1 cellular context compared by ENCODE assay signal in the genomic region with DNA sequence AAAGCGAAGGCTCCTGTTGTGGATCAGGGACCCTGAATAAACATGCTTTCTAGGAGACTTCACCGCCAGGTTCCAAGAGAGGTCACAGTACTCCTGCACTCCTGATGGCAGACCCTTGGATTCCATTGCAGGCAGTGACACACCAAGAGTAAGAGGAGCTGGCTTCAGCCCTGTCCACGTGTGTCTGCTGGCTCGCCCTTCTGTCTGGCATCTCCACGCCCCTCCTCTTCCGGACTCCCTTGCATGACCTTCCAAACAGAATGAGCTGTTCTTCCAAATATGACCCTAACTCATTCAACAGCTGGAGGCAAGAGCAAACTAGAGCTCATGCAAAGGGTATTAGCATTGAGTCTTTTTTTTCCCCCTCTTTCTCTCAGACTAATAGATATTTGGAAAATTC.
TF ChIP-seq lines count a peak whose summit lies in the region.

No MANE protein-coding gene starts in this region.

TF ChIP-seq in GM12878, 131 proteins besides CTCF, POLR2A, EP300 and RAD21 (continued from another document):
- TF ChIP-seq, protein P1, sequence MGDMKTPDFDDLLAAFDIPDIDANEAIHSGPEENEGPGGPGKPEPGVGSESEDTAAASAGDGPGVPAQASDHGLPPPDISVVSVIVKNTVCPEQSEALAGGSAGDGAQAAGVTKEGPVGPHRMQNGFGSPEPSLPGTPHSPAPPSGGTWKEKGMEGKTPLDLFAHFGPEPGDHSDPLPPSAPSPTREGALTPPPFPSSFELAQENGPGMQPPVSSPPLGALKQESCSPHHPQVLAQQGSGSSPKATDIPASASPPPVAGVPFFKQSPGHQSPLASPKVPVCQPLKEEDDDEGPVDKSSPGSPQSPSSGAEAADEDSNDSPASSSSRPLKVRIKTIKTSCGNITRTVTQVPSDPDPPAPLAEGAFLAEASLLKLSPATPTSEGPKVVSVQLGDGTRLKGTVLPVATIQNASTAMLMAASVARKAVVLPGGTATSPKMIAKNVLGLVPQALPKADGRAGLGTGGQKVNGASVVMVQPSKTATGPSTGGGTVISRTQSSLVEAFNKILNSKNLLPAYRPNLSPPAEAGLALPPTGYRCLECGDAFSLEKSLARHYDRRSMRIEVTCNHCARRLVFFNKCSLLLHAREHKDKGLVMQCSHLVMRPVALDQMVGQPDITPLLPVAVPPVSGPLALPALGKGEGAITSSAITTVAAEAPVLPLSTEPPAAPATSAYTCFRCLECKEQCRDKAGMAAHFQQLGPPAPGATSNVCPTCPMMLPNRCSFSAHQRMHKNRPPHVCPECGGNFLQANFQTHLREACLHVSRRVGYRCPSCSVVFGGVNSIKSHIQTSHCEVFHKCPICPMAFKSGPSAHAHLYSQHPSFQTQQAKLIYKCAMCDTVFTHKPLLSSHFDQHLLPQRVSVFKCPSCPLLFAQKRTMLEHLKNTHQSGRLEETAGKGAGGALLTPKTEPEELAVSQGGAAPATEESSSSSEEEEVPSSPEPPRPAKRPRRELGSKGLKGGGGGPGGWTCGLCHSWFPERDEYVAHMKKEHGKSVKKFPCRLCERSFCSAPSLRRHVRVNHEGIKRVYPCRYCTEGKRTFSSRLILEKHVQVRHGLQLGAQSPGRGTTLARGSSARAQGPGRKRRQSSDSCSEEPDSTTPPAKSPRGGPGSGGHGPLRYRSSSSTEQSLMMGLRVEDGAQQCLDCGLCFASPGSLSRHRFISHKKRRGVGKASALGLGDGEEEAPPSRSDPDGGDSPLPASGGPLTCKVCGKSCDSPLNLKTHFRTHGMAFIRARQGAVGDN (IDR thresholded peaks at IDR 0.05) = peak; percentile 28
- TF ChIP-seq NRF1 (conservative IDR thresholded peaks at IDR 0.05; ENCODE audit: low read depth, low read length) (no peak), TARDBP (IDR thresholded peaks at IDR 0.05; ENCODE audit: borderline replicate concordance) (no peak)
TF ChIP-seq in GM12878: peak in this region for 5.
